Comparison of ENCODE assay signal across 1 cellular context in genomic region chr6:1596088-1596852, GRCh38.
A peak's percentile ranks its signal among the peaks of the same experiment; 100 is the strongest.
TF ChIP-seq lines count a peak whose summit lies in the region.

No MANE protein-coding gene starts in this region.

TF ChIP-seq in K562, 482 proteins besides CTCF, POLR2A, EP300 and RAD21 (continued from another document):
- TF ChIP-seq CHAMP1 (IDR thresholded peaks at IDR 0.05), result no peak
- no peak for TF ChIP-seq PCBP1 (IDR thresholded peaks at IDR 0.05; ENCODE audit: low read depth, low read length, poor library complexity, severe bottlenecking)
- TF ChIP-seq, protein P1, sequence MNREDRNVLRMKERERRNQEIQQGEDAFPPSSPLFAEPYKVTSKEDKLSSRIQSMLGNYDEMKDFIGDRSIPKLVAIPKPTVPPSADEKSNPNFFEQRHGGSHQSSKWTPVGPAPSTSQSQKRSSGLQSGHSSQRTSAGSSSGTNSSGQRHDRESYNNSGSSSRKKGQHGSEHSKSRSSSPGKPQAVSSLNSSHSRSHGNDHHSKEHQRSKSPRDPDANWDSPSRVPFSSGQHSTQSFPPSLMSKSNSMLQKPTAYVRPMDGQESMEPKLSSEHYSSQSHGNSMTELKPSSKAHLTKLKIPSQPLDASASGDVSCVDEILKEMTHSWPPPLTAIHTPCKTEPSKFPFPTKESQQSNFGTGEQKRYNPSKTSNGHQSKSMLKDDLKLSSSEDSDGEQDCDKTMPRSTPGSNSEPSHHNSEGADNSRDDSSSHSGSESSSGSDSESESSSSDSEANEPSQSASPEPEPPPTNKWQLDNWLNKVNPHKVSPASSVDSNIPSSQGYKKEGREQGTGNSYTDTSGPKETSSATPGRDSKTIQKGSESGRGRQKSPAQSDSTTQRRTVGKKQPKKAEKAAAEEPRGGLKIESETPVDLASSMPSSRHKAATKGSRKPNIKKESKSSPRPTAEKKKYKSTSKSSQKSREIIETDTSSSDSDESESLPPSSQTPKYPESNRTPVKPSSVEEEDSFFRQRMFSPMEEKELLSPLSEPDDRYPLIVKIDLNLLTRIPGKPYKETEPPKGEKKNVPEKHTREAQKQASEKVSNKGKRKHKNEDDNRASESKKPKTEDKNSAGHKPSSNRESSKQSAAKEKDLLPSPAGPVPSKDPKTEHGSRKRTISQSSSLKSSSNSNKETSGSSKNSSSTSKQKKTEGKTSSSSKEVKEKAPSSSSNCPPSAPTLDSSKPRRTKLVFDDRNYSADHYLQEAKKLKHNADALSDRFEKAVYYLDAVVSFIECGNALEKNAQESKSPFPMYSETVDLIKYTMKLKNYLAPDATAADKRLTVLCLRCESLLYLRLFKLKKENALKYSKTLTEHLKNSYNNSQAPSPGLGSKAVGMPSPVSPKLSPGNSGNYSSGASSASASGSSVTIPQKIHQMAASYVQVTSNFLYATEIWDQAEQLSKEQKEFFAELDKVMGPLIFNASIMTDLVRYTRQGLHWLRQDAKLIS (CRISPR knock-in tag; IDR thresholded peaks at IDR 0.05), result no peak
- no peak for TF ChIP-seq FOXM1 (IDR thresholded peaks at IDR 0.05; ENCODE audit: low read depth)
- no peak for TF ChIP-seq FOXM1 (CRISPR knock-in tag; IDR thresholded peaks at IDR 0.05; ENCODE audit: low read depth)
- peak; percentile 89 for TF ChIP-seq SMC3 (conservative IDR thresholded peaks at IDR 0.05; ENCODE audit: insufficient read depth, low read depth, low read length)
- no peak for TF ChIP-seq POLR2G (IDR thresholded peaks at IDR 0.05; ENCODE audit: low read depth, low read length)
- no peak for TF ChIP-seq SOX6 (IDR thresholded peaks at IDR 0.05)
- no peak for TF ChIP-seq MYC (IDR thresholded peaks at IDR 0.05; ENCODE audit: low read depth, low read length)
- no peak for TF ChIP-seq MYC (CRISPR knock-in tag; IDR thresholded peaks at IDR 0.05; ENCODE audit: borderline replicate concordance, low read depth)
- TF ChIP-seq, protein P2, sequence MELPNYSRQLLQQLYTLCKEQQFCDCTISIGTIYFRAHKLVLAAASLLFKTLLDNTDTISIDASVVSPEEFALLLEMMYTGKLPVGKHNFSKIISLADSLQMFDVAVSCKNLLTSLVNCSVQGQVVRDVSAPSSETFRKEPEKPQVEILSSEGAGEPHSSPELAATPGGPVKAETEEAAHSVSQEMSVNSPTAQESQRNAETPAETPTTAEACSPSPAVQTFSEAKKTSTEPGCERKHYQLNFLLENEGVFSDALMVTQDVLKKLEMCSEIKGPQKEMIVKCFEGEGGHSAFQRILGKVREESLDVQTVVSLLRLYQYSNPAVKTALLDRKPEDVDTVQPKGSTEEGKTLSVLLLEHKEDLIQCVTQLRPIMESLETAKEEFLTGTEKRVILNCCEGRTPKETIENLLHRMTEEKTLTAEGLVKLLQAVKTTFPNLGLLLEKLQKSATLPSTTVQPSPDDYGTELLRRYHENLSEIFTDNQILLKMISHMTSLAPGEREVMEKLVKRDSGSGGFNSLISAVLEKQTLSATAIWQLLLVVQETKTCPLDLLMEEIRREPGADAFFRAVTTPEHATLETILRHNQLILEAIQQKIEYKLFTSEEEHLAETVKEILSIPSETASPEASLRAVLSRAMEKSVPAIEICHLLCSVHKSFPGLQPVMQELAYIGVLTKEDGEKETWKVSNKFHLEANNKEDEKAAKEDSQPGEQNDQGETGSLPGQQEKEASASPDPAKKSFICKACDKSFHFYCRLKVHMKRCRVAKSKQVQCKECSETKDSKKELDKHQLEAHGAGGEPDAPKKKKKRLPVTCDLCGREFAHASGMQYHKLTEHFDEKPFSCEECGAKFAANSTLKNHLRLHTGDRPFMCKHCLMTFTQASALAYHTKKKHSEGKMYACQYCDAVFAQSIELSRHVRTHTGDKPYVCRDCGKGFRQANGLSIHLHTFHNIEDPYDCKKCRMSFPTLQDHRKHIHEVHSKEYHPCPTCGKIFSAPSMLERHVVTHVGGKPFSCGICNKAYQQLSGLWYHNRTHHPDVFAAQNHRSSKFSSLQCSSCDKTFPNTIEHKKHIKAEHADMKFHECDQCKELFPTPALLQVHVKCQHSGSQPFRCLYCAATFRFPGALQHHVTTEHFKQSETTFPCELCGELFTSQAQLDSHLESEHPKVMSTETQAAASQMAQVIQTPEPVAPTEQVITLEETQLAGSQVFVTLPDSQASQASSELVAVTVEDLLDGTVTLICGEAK (IDR thresholded peaks at IDR 0.05), result no peak
- TF ChIP-seq, protein P2 (CRISPR knock-in tag; IDR thresholded peaks at IDR 0.05), result no peak
- TF ChIP-seq RBM15 (IDR thresholded peaks at IDR 0.05; ENCODE audit: insufficient read depth, low read length), result no peak
- no peak for TF ChIP-seq KDM4B (IDR thresholded peaks at IDR 0.05; ENCODE audit: borderline replicate concordance in 2 of 2, low read depth in 1 of 2)
- no peak for TF ChIP-seq KAT2B (IDR thresholded peaks at IDR 0.05; ENCODE audit: low read depth, low read length)
- TF ChIP-seq ZNF778 (CRISPR knock-in tag; IDR thresholded peaks at IDR 0.05), result no peak
- no peak for TF ChIP-seq CREB1 (IDR thresholded peaks at IDR 0.05)
- peak; percentile 21; the same call in 1 of the 2 replicates for TF ChIP-seq CREB1 (CRISPR knock-in tag; IDR thresholded peaks at IDR 0.05)
- no peak for TF ChIP-seq ZNF699 (CRISPR knock-in tag; IDR thresholded peaks at IDR 0.05; ENCODE audit: insufficient replicate concordance)
- TF ChIP-seq ZFP30 (CRISPR knock-in tag; IDR thresholded peaks at IDR 0.05; ENCODE audit: borderline replicate concordance), result no peak
- no peak for TF ChIP-seq MYBL2 (IDR thresholded peaks at IDR 0.05; ENCODE audit: low read depth)
- TF ChIP-seq MYBL2 (CRISPR knock-in tag; IDR thresholded peaks at IDR 0.05; ENCODE audit: borderline replicate concordance), result no peak
- TF ChIP-seq ETV6 (IDR thresholded peaks at IDR 0.05; ENCODE audit: borderline replicate concordance in 1 of 2, low read depth in 2 of 2, low read length in 1 of 2), result no peak
- no peak for TF ChIP-seq ETV6 (CRISPR knock-in tag; IDR thresholded peaks at IDR 0.05; ENCODE audit: borderline replicate concordance)
- TF ChIP-seq, protein P3, sequence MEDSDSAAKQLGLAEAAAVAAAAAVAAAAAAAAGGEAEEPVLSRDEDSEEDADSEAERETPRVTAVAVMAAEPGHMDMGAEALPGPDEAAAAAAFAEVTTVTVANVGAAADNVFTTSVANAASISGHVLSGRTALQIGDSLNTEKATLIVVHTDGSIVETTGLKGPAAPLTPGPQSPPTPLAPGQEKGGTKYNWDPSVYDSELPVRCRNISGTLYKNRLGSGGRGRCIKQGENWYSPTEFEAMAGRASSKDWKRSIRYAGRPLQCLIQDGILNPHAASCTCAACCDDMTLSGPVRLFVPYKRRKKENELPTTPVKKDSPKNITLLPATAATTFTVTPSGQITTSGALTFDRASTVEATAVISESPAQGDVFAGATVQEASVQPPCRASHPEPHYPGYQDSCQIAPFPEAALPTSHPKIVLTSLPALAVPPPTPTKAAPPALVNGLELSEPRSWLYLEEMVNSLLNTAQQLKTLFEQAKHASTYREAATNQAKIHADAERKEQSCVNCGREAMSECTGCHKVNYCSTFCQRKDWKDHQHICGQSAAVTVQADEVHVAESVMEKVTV (CRISPR knock-in tag; IDR thresholded peaks at IDR 0.05), result peak; percentile 91
- TF ChIP-seq YY1 (IDR thresholded peaks at IDR 0.05; ENCODE audit: borderline replicate concordance in 1 of 3, control insufficient read depth in 1 of 3, extremely low read depth in 1 of 3, insufficient read depth in 3 of 3, insufficient read length in 1 of 3, insufficient replicate concordance in 2 of 3, low read depth in 1 of 3, low read length in 2 of 3), result no peak
- TF ChIP-seq, protein P4, sequence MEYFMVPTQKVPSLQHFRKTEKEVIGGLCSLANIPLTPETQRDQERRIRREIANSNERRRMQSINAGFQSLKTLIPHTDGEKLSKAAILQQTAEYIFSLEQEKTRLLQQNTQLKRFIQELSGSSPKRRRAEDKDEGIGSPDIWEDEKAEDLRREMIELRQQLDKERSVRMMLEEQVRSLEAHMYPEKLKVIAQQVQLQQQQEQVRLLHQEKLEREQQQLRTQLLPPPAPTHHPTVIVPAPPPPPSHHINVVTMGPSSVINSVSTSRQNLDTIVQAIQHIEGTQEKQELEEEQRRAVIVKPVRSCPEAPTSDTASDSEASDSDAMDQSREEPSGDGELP (CRISPR knock-in tag; IDR thresholded peaks at IDR 0.05; ENCODE audit: borderline replicate concordance), result peak; percentile 52; the same call in 1 of the 2 replicates
- TF ChIP-seq FIP1L1 (IDR thresholded peaks at IDR 0.05; ENCODE audit: low read depth, low read length, poor library complexity, severe bottlenecking), result no peak
- TF ChIP-seq ZNF551 (CRISPR knock-in tag; IDR thresholded peaks at IDR 0.05), result no peak
- no peak for TF ChIP-seq SIX5 (IDR thresholded peaks at IDR 0.05; ENCODE audit: borderline replicate concordance in 1 of 2, insufficient read depth in 1 of 2, low read depth in 1 of 2, low read length in 2 of 2)
- TF ChIP-seq ETV1 (tag; conservative IDR thresholded peaks at IDR 0.05; ENCODE audit: low read depth), result no peak
TF ChIP-seq in K562: peak in this region for 10.
